28 cellular contexts compared by ENCODE assay signal in genomic region chr5:86983208-86983607, GRCh38.
"Had no signal": no experiment of that assay in that cellular context is flagged by ENCODE, and none has a peak within 500 bp of the region (broad histone marks: within the 10 kb centered on the region; RNA-seq: fewer than 3 reads in every experiment).

No MANE protein-coding gene starts in this region.

- H3K9me3 ChIP-seq: pancreas, prostate gland, uterus had no signal

- H3K36me3 ChIP-seq: pancreas, prostate gland, uterus had no signal

- H3K4me1 ChIP-seq: pancreas, prostate gland, uterus had no signal

- H3K27ac ChIP-seq: pancreas, prostate gland, uterus had no signal

- H3K4me3 ChIP-seq: pancreas, prostate gland, uterus had no signal

- DNase-seq: activated CD4-positive, alpha-beta T cell treated with anti-CD3 and anti-CD28 coated beads for 1 hour; activated CD4-positive, alpha-beta T cell treated with anti-CD3 and anti-CD28 coated beads, Interleukin-2, amount 10 ng/mL, durations not matched to agents 7 days and 5 days; activated CD8-positive, alpha-beta memory T cell treated with anti-CD3 and anti-CD28 coated beads, Interleukin-2, amount 10 ng/mL, durations not matched to agents 7 days and 5 days; activated CD8-positive, alpha-beta T cell treated with anti-CD3 and anti-CD28 coated beads for 36 hours; activated naive CD8-positive, alpha-beta T cell treated with anti-CD3 and anti-CD28 coated beads, Interleukin-2, amount 50 U/mL, for 24 hours; activated T-cell treated with anti-CD3 and anti-CD28 coated beads, Interleukin-2, amount 50 U/mL, for 48 hours; endodermal cell; foreskin fibroblast; head of caudate nucleus; hippocampal formation; left cardiac atrium; left ventricle myocardium superior; mammary epithelial cell; naive B cell; pancreas; retina; small intestine; stimulated activated CD4-positive, alpha-beta T cell treated with anti-CD3 and anti-CD28 coated beads, Interleukin-1b, Interleukin-23, amount 100 ng/mL, for 48 hours; stimulated activated CD4-positive, alpha-beta T cell treated with anti-CD3 and anti-CD28 coated beads, Interleukin-4, amount 100 ng/mL, for 4 hours; stimulated activated CD8-positive, alpha-beta memory T cell treated with anti-CD3 and anti-CD28 coated beads, Interleukin-4, amount 100 ng/mL, for 48 hours; stimulated activated naive CD8-positive, alpha-beta T cell treated with anti-CD3 and anti-CD28 coated beads, Interleukin-15, amount 100 ng/mL, for 72 hours; substantia nigra; uterus had no signal

- ATAC-seq: activated CD8-positive, alpha-beta memory T cell treated with anti-CD3 and anti-CD28 coated beads, Interleukin-2, amount 10 ng/mL, durations not matched to agents 7 days and 5 days; activated CD8-positive, alpha-beta T cell treated with anti-CD3 and anti-CD28 coated beads for 36 hours; activated naive CD8-positive, alpha-beta T cell treated with anti-CD3 and anti-CD28 coated beads, Interleukin-2, amount 50 U/mL, for 24 hours; esophagus mucosa; left cardiac atrium; left ventricle myocardium superior; pancreas; sciatic nerve; stimulated activated memory B cell treated with anti-CD40 and anti-IgM and Interleukin-4, amounts not matched to agents 10 μg/mL and 1 μg/mL and 100 μg/mL, for 72 hours; stimulated activated naive CD8-positive, alpha-beta T cell treated with anti-CD3 and anti-CD28 coated beads, Interleukin-15, amount 100 ng/mL, for 72 hours; WTC11 had no signal

- H3K27me3 ChIP-seq: pancreas, uterus had no signal
